ENCODE assay signal across 16 cellular contexts in the genomic region with DNA sequence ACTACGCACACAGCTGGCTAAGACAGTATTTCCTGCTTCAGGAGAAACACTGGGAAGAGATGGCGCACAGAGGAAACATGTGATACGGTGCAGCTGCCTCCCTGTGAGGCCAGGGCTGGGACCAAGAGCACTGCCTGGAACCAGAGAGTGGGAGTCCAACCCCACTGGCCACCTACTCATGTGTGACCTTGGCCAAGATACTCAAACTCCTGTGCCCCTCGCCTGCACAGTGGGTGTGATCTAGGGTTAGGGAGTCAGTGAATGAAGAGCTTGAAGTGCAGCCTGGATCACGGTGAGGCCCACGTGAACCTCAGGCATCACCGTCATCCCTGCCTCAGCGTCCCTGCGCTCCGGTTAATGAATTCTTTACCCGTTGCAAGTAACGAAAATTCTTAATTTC. TPM values are rescaled to one million over a fixed set of nuclear protein-coding genes. Genes with fewer than 3 reads are reported as not detected.
A peak's percentile ranks its signal among the peaks of the same experiment; 100 is the strongest.
DNase-seq lines count a peak whose midpoint lies in the region; ATAC-seq and TF ChIP-seq lines count a peak whose summit lies in the region.
"Had no signal": no experiment of that assay in that cellular context is flagged by ENCODE, and none has a peak within 500 bp of the region (broad histone marks: within the 10 kb centered on the region; RNA-seq: fewer than 3 reads in every experiment).

No MANE protein-coding gene starts in this region.

- POLR2A ChIA-PET in PC-3 (lab: Charles Lee; ENCODE audit: unreplicated experiment) = no interaction called here

- peak; percentile 4 for DNase-seq in activated CD4-positive, alpha-beta T cell treated with anti-CD3 and anti-CD28 coated beads for 1 hour
- no peak for DNase-seq in activated CD4-positive, alpha-beta T cell treated with anti-CD3 and anti-CD28 coated beads, Interleukin-2, amount 10 ng/mL, durations not matched to agents 24 days and 14 days
- DNase-seq in medulla oblongata (ENCODE audit: extremely low spot score) = peak; percentile 37
- no peak for DNase-seq in foreskin melanocyte
- DNase-seq in PC-3 = no peak
- DNase-seq in effector CD4-positive, alpha-beta T cell = no peak
- DNase-seq: Caco-2, DND-41, GDM1, HFFc6 had no signal

- no peak overlapping the region for H3K4me3 ChIP-seq in PC-3 (ENCODE audit: low read length)
- H3K4me3 ChIP-seq: HAP-1 had no signal

- peaks cover 10% of the 10 kb centered on the region; the same call in 1 of the 2 replicates for H3K4me1 ChIP-seq in PC-3 (ENCODE audit: insufficient read depth, low read length)
- H3K4me1 ChIP-seq: HAP-1 had no signal

- no peaks in the 10 kb centered on the region for H3K9me3 ChIP-seq in PC-3 (ENCODE audit: low read length)
- H3K9me3 ChIP-seq: Caco-2, HAP-1 had no signal

- no peaks in the 10 kb centered on the region for H3K27me3 Mint-ChIP-seq in activated CD4-positive, alpha-beta T cell treated with anti-CD3 and anti-CD28 coated beads, Interleukin-2, amount 10 ng/mL, durations not matched to agents 24 days and 14 days
- H3K27me3 Mint-ChIP-seq: CD8-positive, alpha-beta memory T cell had no signal

- H3F3A ChIP-seq in PC-3 (ENCODE audit: low read length, unreplicated experiment) = no peaks in the 10 kb centered on the region

- CTCF ChIA-PET in PC-3 (lab: Charles Lee) = no interaction called here

- no peak overlapping the region for H3K4me3 Mint-ChIP-seq in activated CD4-positive, alpha-beta T cell treated with anti-CD3 and anti-CD28 coated beads, Interleukin-2, amount 10 ng/mL, durations not matched to agents 24 days and 14 days
- H3K4me3 Mint-ChIP-seq: CD14-positive monocyte; CD8-positive, alpha-beta memory T cell; HFFc6 had no signal

- H3K36me3 Mint-ChIP-seq in activated CD4-positive, alpha-beta T cell treated with anti-CD3 and anti-CD28 coated beads, Interleukin-2, amount 10 ng/mL, durations not matched to agents 24 days and 14 days (ENCODE audit: low read depth) = peaks cover 2% of the 10 kb centered on the region

- no peak overlapping the region for H2AFZ ChIP-seq in PC-3 (ENCODE audit: low read length)

- H4K20me1 ChIP-seq in PC-3 (ENCODE audit: low read length) = no peaks in the 10 kb centered on the region

- H3K4me1 Mint-ChIP-seq in activated CD4-positive, alpha-beta T cell treated with anti-CD3 and anti-CD28 coated beads, Interleukin-2, amount 10 ng/mL, durations not matched to agents 24 days and 14 days = peaks cover 13% of the 10 kb centered on the region

- intact Hi-C loops in activated CD4-positive, alpha-beta T cell treated with anti-CD3 and anti-CD28 coated beads, Interleukin-2, amount 10 ng/mL, durations not matched to agents 24 days and 14 days (cut with micrococcal nuclease) = no loop called here
- intact Hi-C loops in PC-3 (cut with micrococcal nuclease) = no loop called here

- no peaks in the 10 kb centered on the region for H3K27me3 ChIP-seq in PC-3 (ENCODE audit: low read length)

- TF ChIP-seq CTCF in PC-3 (conservative IDR thresholded peaks at IDR 0.05; ENCODE audit: low read depth, low read length) = no peak

- ATAC-seq in PC-3 = no peak

- H3K4me2 ChIP-seq in PC-3 (ENCODE audit: low read length) = no peak overlapping the region

- H3K27ac ChIP-seq in cingulate gyrus (ENCODE audit: low read depth, low read length) (peak overlapping the region; percentile 93), temporal lobe (ENCODE audit: low read depth, low read length) (peak overlapping the region; percentile 91), PC-3 (ENCODE audit: low read length) (no peak overlapping the region)
- H3K27ac ChIP-seq: 22Rv1 had no signal

- H3K9ac ChIP-seq in PC-3 (ENCODE audit: low read length) = no peak overlapping the region

- no TSS peak for BruUV-seq in PC-3 (replicated peaks; lab: Mats Ljungman, UMichigan)

- H3K9me3 Mint-ChIP-seq in activated CD4-positive, alpha-beta T cell treated with anti-CD3 and anti-CD28 coated beads, Interleukin-2, amount 10 ng/mL, durations not matched to agents 24 days and 14 days = no peaks in the 10 kb centered on the region

- H3K9me2 ChIP-seq in PC-3 (replicated peaks; ENCODE audit: low read length) = no peaks in the 10 kb centered on the region

- no peaks in the 10 kb centered on the region for H3K79me2 ChIP-seq in PC-3 (ENCODE audit: low read length)

- no peaks in the 10 kb centered on the region for H3K36me3 ChIP-seq in PC-3 (ENCODE audit: low read depth, low read length)
- H3K36me3 ChIP-seq: HAP-1 had no signal

- no peak overlapping the region for H3K27ac Mint-ChIP-seq in activated CD4-positive, alpha-beta T cell treated with anti-CD3 and anti-CD28 coated beads, Interleukin-2, amount 10 ng/mL, durations not matched to agents 24 days and 14 days
- H3K27ac Mint-ChIP-seq: CD14-positive monocyte, HFFc6 had no signal

RNA-seq across cellular contexts. Expression of gene MPC1, which starts 41.7 kb away (rescaled TPM):
- 17.1 and 18.1 TPM in 2 replicates for total RNA-seq in activated CD4-positive, alpha-beta T cell treated with anti-CD3 and anti-CD28 coated beads, Interleukin-2, amount 10 ng/mL, durations not matched to agents 24 days and 14 days
- total RNA-seq in temporal lobe (33.9 TPM), PC-3 (2014; rRNA removed) (10.0 and 26.7 TPM in 2 replicates)

Comparison
In these comparisons a context has a peak if more than half of its experiments do, and no peak if none do; other contexts are left out.
1. DNase-seq: peak in activated CD4-positive, alpha-beta T cell treated with anti-CD3 and anti-CD28 coated beads for 1 hour (single experiment) and medulla oblongata (single experiment); none in activated CD4-positive, alpha-beta T cell treated with anti-CD3 and anti-CD28 coated beads, Interleukin-2, amount 10 ng/mL, durations not matched to agents 24 days and 14 days (single experiment), foreskin melanocyte (single experiment), PC-3 (single experiment) and effector CD4-positive, alpha-beta T cell (single experiment).